ENCODE assay signal across 12 cellular contexts in genomic region chr2:3265471-3265870, GRCh38.
"Had no signal": no experiment of that assay in that cellular context is flagged by ENCODE, and none has a peak within 500 bp of the region (broad histone marks: within the 10 kb centered on the region; RNA-seq: fewer than 3 reads in every experiment).

No MANE protein-coding gene starts in this region.

- H3K4me1 ChIP-seq: tibial artery, uterus had no signal

- H3K27ac ChIP-seq: tibial artery, uterus had no signal

- H3K4me1 Mint-ChIP-seq: activated naive CD4-positive, alpha-beta T cell treated with anti-CD3 and anti-CD28 coated beads, Interleukin-2, amount 10 ng/mL, durations not matched to agents 7 days and 5 days had no signal

- H3K4me3 Mint-ChIP-seq: activated naive CD4-positive, alpha-beta T cell treated with anti-CD3 and anti-CD28 coated beads, Interleukin-2, amount 10 ng/mL, durations not matched to agents 7 days and 5 days; activated T-helper 1 cell treated with anti-CD3 and anti-CD28 coated beads, Interleukin-12 subunit alpha, Interleukin-12 subunit beta, Interleukin-2, Interleukin-4 antibody, amounts not matched to agents 30 ng/mL and 10 ng/mL and 1 ng/mL, durations not matched to agents 14 hours and 24 hours and 36 hours; central memory CD8-positive, alpha-beta T cell; effector memory CD8-positive, alpha-beta T cell; immature natural killer cell; naive thymus-derived CD8-positive, alpha-beta T cell had no signal

- ATAC-seq: effector memory CD8-positive, alpha-beta T cell; mucosa of descending colon; naive thymus-derived CD8-positive, alpha-beta T cell had no signal

- H3K4me3 ChIP-seq: mucosa of descending colon, tibial artery, uterus had no signal

- DNase-seq: activated CD4-positive, alpha-beta T cell treated with anti-CD3 and anti-CD28 coated beads for 48 hours; activated naive CD4-positive, alpha-beta T cell treated with anti-CD3 and anti-CD28 coated beads, Interleukin-2, amount 10 ng/mL, durations not matched to agents 7 days and 5 days; effector memory CD8-positive, alpha-beta T cell; erythroblast; immature natural killer cell; mucosa of descending colon; naive thymus-derived CD8-positive, alpha-beta T cell; stimulated activated CD4-positive, alpha-beta T cell treated with anti-CD3 and anti-CD28 coated beads, Interleukin-4, amount 100 ng/mL, for 1 hour; tibial artery; uterus had no signal

- H3K27me3 ChIP-seq: tibial artery, uterus had no signal

- H3K9me3 ChIP-seq: mucosa of descending colon, tibial artery, uterus had no signal

- H3K9me3 Mint-ChIP-seq: activated naive CD4-positive, alpha-beta T cell treated with anti-CD3 and anti-CD28 coated beads, Interleukin-2, amount 10 ng/mL, durations not matched to agents 7 days and 5 days; activated T-helper 1 cell treated with anti-CD3 and anti-CD28 coated beads, Interleukin-12 subunit alpha, Interleukin-12 subunit beta, Interleukin-2, Interleukin-4 antibody, amounts not matched to agents 30 ng/mL and 10 ng/mL and 1 ng/mL, durations not matched to agents 14 hours and 24 hours and 36 hours; central memory CD8-positive, alpha-beta T cell; effector memory CD8-positive, alpha-beta T cell; immature natural killer cell; naive thymus-derived CD8-positive, alpha-beta T cell had no signal

- H3K27ac Mint-ChIP-seq: activated naive CD4-positive, alpha-beta T cell treated with anti-CD3 and anti-CD28 coated beads, Interleukin-2, amount 10 ng/mL, durations not matched to agents 7 days and 5 days; activated T-helper 1 cell treated with anti-CD3 and anti-CD28 coated beads, Interleukin-12 subunit alpha, Interleukin-12 subunit beta, Interleukin-2, Interleukin-4 antibody, amounts not matched to agents 30 ng/mL and 10 ng/mL and 1 ng/mL, durations not matched to agents 14 hours and 24 hours and 36 hours had no signal

- H3K36me3 ChIP-seq: uterus had no signal

- H3K27me3 Mint-ChIP-seq: activated naive CD4-positive, alpha-beta T cell treated with anti-CD3 and anti-CD28 coated beads, Interleukin-2, amount 10 ng/mL, durations not matched to agents 7 days and 5 days; central memory CD8-positive, alpha-beta T cell; effector memory CD8-positive, alpha-beta T cell; naive thymus-derived CD8-positive, alpha-beta T cell had no signal
